ENCODE assay signal across 1 cellular context in the genomic region with DNA sequence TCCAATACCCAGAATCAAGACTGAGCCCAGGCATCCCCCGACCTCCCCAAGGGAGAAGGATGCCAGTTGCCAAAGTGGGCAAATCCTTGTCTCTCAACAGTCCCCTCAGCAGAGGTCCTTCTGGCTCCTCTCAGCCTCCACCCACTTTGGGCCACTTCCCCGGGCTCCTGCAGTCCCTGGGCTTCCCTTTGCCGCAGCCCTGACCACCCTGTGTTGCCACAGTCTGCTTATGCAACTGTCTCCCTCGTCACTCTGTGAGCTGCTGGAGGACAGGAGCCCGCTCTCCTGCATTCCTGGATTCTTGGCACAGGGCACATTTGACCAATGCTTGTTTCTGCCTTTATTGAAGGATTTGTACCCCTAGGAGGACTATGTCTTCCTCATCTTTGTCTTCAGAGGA.
TF ChIP-seq lines count a peak whose summit lies in the region.

No MANE protein-coding gene starts in this region.

TF ChIP-seq in HepG2, 621 proteins besides CTCF, POLR2A, EP300 and RAD21 (continued from another document):
- TF ChIP-seq FOXP4 (CRISPR knock-in tag; IDR thresholded peaks at IDR 0.05) = no peak
- TF ChIP-seq, protein P1, sequence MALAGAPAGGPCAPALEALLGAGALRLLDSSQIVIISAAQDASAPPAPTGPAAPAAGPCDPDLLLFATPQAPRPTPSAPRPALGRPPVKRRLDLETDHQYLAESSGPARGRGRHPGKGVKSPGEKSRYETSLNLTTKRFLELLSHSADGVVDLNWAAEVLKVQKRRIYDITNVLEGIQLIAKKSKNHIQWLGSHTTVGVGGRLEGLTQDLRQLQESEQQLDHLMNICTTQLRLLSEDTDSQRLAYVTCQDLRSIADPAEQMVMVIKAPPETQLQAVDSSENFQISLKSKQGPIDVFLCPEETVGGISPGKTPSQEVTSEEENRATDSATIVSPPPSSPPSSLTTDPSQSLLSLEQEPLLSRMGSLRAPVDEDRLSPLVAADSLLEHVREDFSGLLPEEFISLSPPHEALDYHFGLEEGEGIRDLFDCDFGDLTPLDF (CRISPR knock-in tag; IDR thresholded peaks at IDR 0.05) = no peak
- TF ChIP-seq ARNT (IDR thresholded peaks at IDR 0.05) = no peak
- no peak for TF ChIP-seq TMF1 (CRISPR knock-in tag; IDR thresholded peaks at IDR 0.05; ENCODE audit: low read depth)
